ENCODE assay signal across 1 cellular context in genomic region chr7:44885394-44886317, GRCh38.
TF ChIP-seq lines count a peak whose summit lies in the region.

Gene PURB, minus strand, starts transcription at chr7:44885530. Its CDS starts 182 bp downstream, at chr7:44885348.

TF ChIP-seq in HEK293, 187 proteins besides CTCF, POLR2A, EP300 and RAD21 (continued from another document and continues in another):
- TF ChIP-seq, protein P1, sequence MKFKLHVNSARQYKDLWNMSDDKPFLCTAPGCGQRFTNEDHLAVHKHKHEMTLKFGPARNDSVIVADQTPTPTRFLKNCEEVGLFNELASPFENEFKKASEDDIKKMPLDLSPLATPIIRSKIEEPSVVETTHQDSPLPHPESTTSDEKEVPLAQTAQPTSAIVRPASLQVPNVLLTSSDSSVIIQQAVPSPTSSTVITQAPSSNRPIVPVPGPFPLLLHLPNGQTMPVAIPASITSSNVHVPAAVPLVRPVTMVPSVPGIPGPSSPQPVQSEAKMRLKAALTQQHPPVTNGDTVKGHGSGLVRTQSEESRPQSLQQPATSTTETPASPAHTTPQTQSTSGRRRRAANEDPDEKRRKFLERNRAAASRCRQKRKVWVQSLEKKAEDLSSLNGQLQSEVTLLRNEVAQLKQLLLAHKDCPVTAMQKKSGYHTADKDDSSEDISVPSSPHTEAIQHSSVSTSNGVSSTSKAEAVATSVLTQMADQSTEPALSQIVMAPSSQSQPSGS (tag by site-specific recombination; IDR thresholded peaks at IDR 0.05; ENCODE audit: low read depth): peak; percentile 93
- TF ChIP-seq, protein P2, sequence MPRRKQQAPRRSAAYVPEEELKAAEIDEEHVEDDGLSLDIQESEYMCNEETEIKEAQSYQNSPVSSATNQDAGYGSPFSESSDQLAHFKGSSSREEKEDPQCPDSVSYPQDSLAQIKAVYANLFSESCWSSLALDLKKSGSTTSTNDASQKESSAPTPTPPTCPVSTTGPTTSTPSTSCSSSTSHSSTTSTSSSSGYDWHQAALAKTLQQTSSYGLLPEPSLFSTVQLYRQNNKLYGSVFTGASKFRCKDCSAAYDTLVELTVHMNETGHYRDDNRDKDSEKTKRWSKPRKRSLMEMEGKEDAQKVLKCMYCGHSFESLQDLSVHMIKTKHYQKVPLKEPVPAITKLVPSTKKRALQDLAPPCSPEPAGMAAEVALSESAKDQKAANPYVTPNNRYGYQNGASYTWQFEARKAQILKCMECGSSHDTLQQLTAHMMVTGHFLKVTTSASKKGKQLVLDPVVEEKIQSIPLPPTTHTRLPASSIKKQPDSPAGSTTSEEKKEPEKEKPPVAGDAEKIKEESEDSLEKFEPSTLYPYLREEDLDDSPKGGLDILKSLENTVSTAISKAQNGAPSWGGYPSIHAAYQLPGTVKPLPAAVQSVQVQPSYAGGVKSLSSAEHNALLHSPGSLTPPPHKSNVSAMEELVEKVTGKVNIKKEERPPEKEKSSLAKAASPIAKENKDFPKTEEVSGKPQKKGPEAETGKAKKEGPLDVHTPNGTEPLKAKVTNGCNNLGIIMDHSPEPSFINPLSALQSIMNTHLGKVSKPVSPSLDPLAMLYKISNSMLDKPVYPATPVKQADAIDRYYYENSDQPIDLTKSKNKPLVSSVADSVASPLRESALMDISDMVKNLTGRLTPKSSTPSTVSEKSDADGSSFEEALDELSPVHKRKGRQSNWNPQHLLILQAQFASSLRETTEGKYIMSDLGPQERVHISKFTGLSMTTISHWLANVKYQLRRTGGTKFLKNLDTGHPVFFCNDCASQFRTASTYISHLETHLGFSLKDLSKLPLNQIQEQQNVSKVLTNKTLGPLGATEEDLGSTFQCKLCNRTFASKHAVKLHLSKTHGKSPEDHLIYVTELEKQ (tag by site-specific recombination; IDR thresholded peaks at IDR 0.05; ENCODE audit: borderline replicate concordance): peak; percentile 29; the same call in 1 of the 2 replicates
- TF ChIP-seq ZNF585B (tag by site-specific recombination; IDR thresholded peaks at IDR 0.05): no peak
- TF ChIP-seq ZNF16 (tag by site-specific recombination; IDR thresholded peaks at IDR 0.05; ENCODE audit: low read depth): no peak
- TF ChIP-seq REST (tag by site-specific recombination; IDR thresholded peaks at IDR 0.05): no peak
- no peak for TF ChIP-seq ZBTB1 (tag by site-specific recombination; IDR thresholded peaks at IDR 0.05)
- TF ChIP-seq BCL6B (tag by site-specific recombination; IDR thresholded peaks at IDR 0.05): no peak
- TF ChIP-seq MYNN (tag by site-specific recombination; IDR thresholded peaks at IDR 0.05; ENCODE audit: borderline replicate concordance): no peak
- peak; percentile 91 for TF ChIP-seq ZEB2 (tag by site-specific recombination; IDR thresholded peaks at IDR 0.05)
- TF ChIP-seq ZNF830 (tag by site-specific recombination; IDR thresholded peaks at IDR 0.05; ENCODE audit: low read depth): no peak
- peak; percentile 58 for TF ChIP-seq ZNF394 (tag by site-specific recombination; IDR thresholded peaks at IDR 0.05; ENCODE audit: borderline replicate concordance)
- TF ChIP-seq ZNF624 (tag by site-specific recombination; IDR thresholded peaks at IDR 0.05): no peak
- no peak for TF ChIP-seq TRIM28 (IDR thresholded peaks at IDR 0.05; ENCODE audit: borderline replicate concordance, low read length)
- peak; percentile 76 for TF ChIP-seq ZNF600 (tag by site-specific recombination; IDR thresholded peaks at IDR 0.05)
- peak; percentile 88 for TF ChIP-seq ZNF184 (tag by site-specific recombination; IDR thresholded peaks at IDR 0.05)
- TF ChIP-seq ZXDB (tag by site-specific recombination; IDR thresholded peaks at IDR 0.05): peak; percentile 78
- 0 out of 2 replicates have a peak, but pooled peaks have one; percentile 21 for TF ChIP-seq SCRT2 (tag by site-specific recombination; IDR thresholded peaks at IDR 0.05)
- TF ChIP-seq ZNF768 (tag by site-specific recombination; IDR thresholded peaks at IDR 0.05): no peak; the same call in 1 of the 2 replicates
- no peak for TF ChIP-seq ZNF169 (tag by site-specific recombination; IDR thresholded peaks at IDR 0.05)
- peak; percentile 73 for TF ChIP-seq SP3 (tag by site-specific recombination; IDR thresholded peaks at IDR 0.05)
- TF ChIP-seq ZNF48 (tag by site-specific recombination; IDR thresholded peaks at IDR 0.05): no peak
- TF ChIP-seq ZNF677 (tag by site-specific recombination; IDR thresholded peaks at IDR 0.05): no peak
- TF ChIP-seq TCF7L2 (IDR thresholded peaks at IDR 0.05; ENCODE audit: borderline replicate concordance, low read depth, low read length): no peak
- TF ChIP-seq ZNF544 (tag by site-specific recombination; IDR thresholded peaks at IDR 0.05): no peak
- TF ChIP-seq, protein P3, sequence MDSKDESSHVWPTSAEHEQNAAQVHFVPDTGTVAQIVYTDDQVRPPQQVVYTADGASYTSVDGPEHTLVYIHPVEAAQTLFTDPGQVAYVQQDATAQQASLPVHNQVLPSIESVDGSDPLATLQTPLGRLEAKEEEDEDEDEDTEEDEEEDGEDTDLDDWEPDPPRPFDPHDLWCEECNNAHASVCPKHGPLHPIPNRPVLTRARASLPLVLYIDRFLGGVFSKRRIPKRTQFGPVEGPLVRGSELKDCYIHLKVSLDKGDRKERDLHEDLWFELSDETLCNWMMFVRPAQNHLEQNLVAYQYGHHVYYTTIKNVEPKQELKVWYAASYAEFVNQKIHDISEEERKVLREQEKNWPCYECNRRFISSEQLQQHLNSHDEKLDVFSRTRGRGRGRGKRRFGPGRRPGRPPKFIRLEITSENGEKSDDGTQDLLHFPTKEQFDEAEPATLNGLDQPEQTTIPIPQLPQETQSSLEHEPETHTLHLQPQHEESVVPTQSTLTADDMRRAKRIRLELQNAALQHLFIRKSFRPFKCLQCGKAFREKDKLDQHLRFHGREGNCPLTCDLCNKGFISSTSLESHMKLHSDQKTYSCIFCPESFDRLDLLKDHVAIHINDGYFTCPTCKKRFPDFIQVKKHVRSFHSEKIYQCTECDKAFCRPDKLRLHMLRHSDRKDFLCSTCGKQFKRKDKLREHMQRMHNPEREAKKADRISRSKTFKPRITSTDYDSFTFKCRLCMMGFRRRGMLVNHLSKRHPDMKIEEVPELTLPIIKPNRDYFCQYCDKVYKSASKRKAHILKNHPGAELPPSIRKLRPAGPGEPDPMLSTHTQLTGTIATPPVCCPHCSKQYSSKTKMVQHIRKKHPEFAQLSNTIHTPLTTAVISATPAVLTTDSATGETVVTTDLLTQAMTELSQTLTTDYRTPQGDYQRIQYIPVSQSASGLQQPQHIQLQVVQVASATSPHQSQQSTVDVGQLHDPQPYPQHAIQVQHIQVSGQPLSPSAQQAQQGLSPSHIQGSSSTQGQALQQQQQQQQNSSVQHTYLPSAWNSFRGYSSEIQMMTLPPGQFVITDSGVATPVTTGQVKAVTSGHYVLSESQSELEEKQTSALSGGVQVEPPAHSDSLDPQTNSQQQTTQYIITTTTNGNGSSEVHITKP (tag by site-specific recombination; IDR thresholded peaks at IDR 0.05): no peak
- peak; percentile 74 for TF ChIP-seq ZIC2 (tag by site-specific recombination; IDR thresholded peaks at IDR 0.05)
- TF ChIP-seq ZNF221 (tag by site-specific recombination; IDR thresholded peaks at IDR 0.05; ENCODE audit: borderline replicate concordance): no peak
- TF ChIP-seq ZNF580 (tag by site-specific recombination; IDR thresholded peaks at IDR 0.05): peak; percentile 11; the same call in 1 of the 2 replicates
- TF ChIP-seq ZBTB11 (tag by site-specific recombination; conservative IDR thresholded peaks at IDR 0.05; ENCODE audit: low read depth): peak; percentile 84
- no peak for TF ChIP-seq ZNF548 (tag by site-specific recombination; IDR thresholded peaks at IDR 0.05)
- TF ChIP-seq ZNF292 (tag by site-specific recombination; IDR thresholded peaks at IDR 0.05; ENCODE audit: borderline replicate concordance, low read depth): no peak
- peak; percentile 86 for TF ChIP-seq SP7 (tag by site-specific recombination; IDR thresholded peaks at IDR 0.05)
- no peak for TF ChIP-seq ZNF529 (tag by site-specific recombination; IDR thresholded peaks at IDR 0.05; ENCODE audit: insufficient replicate concordance)
- TF ChIP-seq, protein P4, sequence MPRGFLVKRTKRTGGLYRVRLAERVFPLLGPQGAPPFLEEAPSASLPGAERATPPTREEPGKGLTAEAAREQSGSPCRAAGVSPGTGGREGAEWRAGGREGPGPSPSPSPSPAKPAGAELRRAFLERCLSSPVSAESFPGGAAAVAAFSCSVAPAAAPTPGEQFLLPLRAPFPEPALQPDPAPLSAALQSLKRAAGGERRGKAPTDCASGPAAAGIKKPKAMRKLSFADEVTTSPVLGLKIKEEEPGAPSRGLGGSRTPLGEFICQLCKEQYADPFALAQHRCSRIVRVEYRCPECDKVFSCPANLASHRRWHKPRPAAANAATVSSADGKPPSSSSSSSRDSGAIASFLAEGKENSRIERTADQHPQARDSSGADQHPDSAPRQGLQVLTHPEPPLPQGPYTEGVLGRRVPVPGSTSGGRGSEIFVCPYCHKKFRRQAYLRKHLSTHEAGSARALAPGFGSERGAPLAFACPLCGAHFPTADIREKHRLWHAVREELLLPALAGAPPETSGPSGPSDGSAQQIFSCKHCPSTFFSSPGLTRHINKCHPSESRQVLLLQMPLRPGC (tag by site-specific recombination; IDR thresholded peaks at IDR 0.05): peak; percentile 58; the same call in 1 of the 2 replicates
- TF ChIP-seq, protein P5, sequence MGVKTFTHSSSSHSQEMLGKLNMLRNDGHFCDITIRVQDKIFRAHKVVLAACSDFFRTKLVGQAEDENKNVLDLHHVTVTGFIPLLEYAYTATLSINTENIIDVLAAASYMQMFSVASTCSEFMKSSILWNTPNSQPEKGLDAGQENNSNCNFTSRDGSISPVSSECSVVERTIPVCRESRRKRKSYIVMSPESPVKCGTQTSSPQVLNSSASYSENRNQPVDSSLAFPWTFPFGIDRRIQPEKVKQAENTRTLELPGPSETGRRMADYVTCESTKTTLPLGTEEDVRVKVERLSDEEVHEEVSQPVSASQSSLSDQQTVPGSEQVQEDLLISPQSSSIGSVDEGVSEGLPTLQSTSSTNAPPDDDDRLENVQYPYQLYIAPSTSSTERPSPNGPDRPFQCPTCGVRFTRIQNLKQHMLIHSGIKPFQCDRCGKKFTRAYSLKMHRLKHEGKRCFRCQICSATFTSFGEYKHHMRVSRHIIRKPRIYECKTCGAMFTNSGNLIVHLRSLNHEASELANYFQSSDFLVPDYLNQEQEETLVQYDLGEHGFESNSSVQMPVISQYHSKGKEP (tag by site-specific recombination; IDR thresholded peaks at IDR 0.05): peak; percentile 56; the same call in 1 of the 2 replicates
- peak; percentile 82 for TF ChIP-seq ZBTB21 (tag by site-specific recombination; IDR thresholded peaks at IDR 0.05)
- TF ChIP-seq ZNF350 (tag by site-specific recombination; IDR thresholded peaks at IDR 0.05): no peak
- no peak for TF ChIP-seq ZNF140 (tag by site-specific recombination; IDR thresholded peaks at IDR 0.05)
- TF ChIP-seq ZNF426 (tag by site-specific recombination; IDR thresholded peaks at IDR 0.05): no peak
